ENCODE assay signal across 15 cellular contexts in genomic region chr2:176685908-176686307, GRCh38.
"Had no signal": no experiment of that assay in that cellular context is flagged by ENCODE, and none has a peak within 500 bp of the region (broad histone marks: within the 10 kb centered on the region; RNA-seq: fewer than 3 reads in every experiment).

No MANE protein-coding gene starts in this region.

- H3K27ac Mint-ChIP-seq: activated CD4-positive, alpha-beta T cell treated with anti-CD3 and anti-CD28 coated beads, Interleukin-2, amount 10 ng/mL, durations not matched to agents 24 days and 14 days; activated naive CD8-positive, alpha-beta T cell treated with anti-CD3 and anti-CD28 coated beads, Interleukin-2, amount 10 ng/mL, durations not matched to agents 7 days and 5 days; effector memory CD8-positive, alpha-beta T cell; neural progenitor cell; stimulated activated effector memory CD8-positive, alpha-beta T cell treated with anti-CD3 and anti-CD28 coated beads, Interleukin-12 subunit alpha, Interleukin-12 subunit beta, amount 100 ng/mL, for 72 hours; T-helper 2 cell treated with Interferon-gamma antibody and Interleukin-4, amounts not matched to agents 5 μg/mL and 100 μg/mL, for 36 hours had no signal

- H3K36me3 ChIP-seq: neural progenitor cell, ovary, tibial artery had no signal

- H3K4me3 Mint-ChIP-seq: activated CD4-positive, alpha-beta T cell treated with anti-CD3 and anti-CD28 coated beads, Interleukin-2, amount 10 ng/mL, durations not matched to agents 24 days and 14 days; activated naive CD8-positive, alpha-beta T cell treated with anti-CD3 and anti-CD28 coated beads, Interleukin-2, amount 10 ng/mL, durations not matched to agents 7 days and 5 days; effector memory CD8-positive, alpha-beta T cell; neural progenitor cell; stimulated activated effector memory CD8-positive, alpha-beta T cell treated with anti-CD3 and anti-CD28 coated beads, Interleukin-12 subunit alpha, Interleukin-12 subunit beta, amount 100 ng/mL, for 72 hours; T-helper 2 cell treated with Interferon-gamma antibody and Interleukin-4, amounts not matched to agents 5 μg/mL and 100 μg/mL, for 36 hours had no signal

- H3K27ac ChIP-seq: epithelial cell of prostate, neural progenitor cell, ovary, tibial artery had no signal

- H3K4me3 ChIP-seq: neural progenitor cell, ovary, tibial artery had no signal

- H3K27me3 ChIP-seq: neural progenitor cell, ovary, tibial artery had no signal

- H3K4me1 Mint-ChIP-seq: activated CD4-positive, alpha-beta T cell treated with anti-CD3 and anti-CD28 coated beads, Interleukin-2, amount 10 ng/mL, durations not matched to agents 24 days and 14 days; activated naive CD8-positive, alpha-beta T cell treated with anti-CD3 and anti-CD28 coated beads, Interleukin-2, amount 10 ng/mL, durations not matched to agents 7 days and 5 days; neural progenitor cell; stimulated activated effector memory CD8-positive, alpha-beta T cell treated with anti-CD3 and anti-CD28 coated beads, Interleukin-12 subunit alpha, Interleukin-12 subunit beta, amount 100 ng/mL, for 72 hours had no signal

- H3K9me3 Mint-ChIP-seq: activated CD4-positive, alpha-beta T cell treated with anti-CD3 and anti-CD28 coated beads, Interleukin-2, amount 10 ng/mL, durations not matched to agents 24 days and 14 days; activated naive CD8-positive, alpha-beta T cell treated with anti-CD3 and anti-CD28 coated beads, Interleukin-2, amount 10 ng/mL, durations not matched to agents 7 days and 5 days; effector memory CD8-positive, alpha-beta T cell; neural progenitor cell; stimulated activated effector memory CD8-positive, alpha-beta T cell treated with anti-CD3 and anti-CD28 coated beads, Interleukin-12 subunit alpha, Interleukin-12 subunit beta, amount 100 ng/mL, for 72 hours; T-helper 2 cell treated with Interferon-gamma antibody and Interleukin-4, amounts not matched to agents 5 μg/mL and 100 μg/mL, for 36 hours had no signal

- ATAC-seq: effector memory CD8-positive, alpha-beta T cell had no signal

- H3K4me2 ChIP-seq: neural progenitor cell had no signal

- H3K9ac ChIP-seq: neural progenitor cell had no signal

- H3K4me1 ChIP-seq: neural progenitor cell had no signal

- DNase-seq: activated CD4-positive, alpha-beta T cell treated with anti-CD3 and anti-CD28 coated beads, Interleukin-2, amount 10 ng/mL, durations not matched to agents 24 days and 14 days; activated CD4-positive, CD25-positive, alpha-beta regulatory T cell; activated CD8-positive, alpha-beta memory T cell treated with anti-CD3 and anti-CD28 coated beads, Interleukin-2, amount 50 U/mL, for 48 hours; activated naive CD8-positive, alpha-beta T cell treated with anti-CD3 and anti-CD28 coated beads, Interleukin-2, amount 10 ng/mL, durations not matched to agents 7 days and 5 days; aorta; dermis blood vessel endothelial cell; effector memory CD8-positive, alpha-beta T cell; hippocampal formation; kidney; ovary; tibial artery had no signal

- H3K9me3 ChIP-seq: ovary, tibial artery had no signal

- H3K36me3 Mint-ChIP-seq: activated naive CD8-positive, alpha-beta T cell treated with anti-CD3 and anti-CD28 coated beads, Interleukin-2, amount 10 ng/mL, durations not matched to agents 7 days and 5 days; neural progenitor cell; stimulated activated effector memory CD8-positive, alpha-beta T cell treated with anti-CD3 and anti-CD28 coated beads, Interleukin-12 subunit alpha, Interleukin-12 subunit beta, amount 100 ng/mL, for 72 hours had no signal
